1 cellular context compared by ENCODE assay signal in the genomic region with DNA sequence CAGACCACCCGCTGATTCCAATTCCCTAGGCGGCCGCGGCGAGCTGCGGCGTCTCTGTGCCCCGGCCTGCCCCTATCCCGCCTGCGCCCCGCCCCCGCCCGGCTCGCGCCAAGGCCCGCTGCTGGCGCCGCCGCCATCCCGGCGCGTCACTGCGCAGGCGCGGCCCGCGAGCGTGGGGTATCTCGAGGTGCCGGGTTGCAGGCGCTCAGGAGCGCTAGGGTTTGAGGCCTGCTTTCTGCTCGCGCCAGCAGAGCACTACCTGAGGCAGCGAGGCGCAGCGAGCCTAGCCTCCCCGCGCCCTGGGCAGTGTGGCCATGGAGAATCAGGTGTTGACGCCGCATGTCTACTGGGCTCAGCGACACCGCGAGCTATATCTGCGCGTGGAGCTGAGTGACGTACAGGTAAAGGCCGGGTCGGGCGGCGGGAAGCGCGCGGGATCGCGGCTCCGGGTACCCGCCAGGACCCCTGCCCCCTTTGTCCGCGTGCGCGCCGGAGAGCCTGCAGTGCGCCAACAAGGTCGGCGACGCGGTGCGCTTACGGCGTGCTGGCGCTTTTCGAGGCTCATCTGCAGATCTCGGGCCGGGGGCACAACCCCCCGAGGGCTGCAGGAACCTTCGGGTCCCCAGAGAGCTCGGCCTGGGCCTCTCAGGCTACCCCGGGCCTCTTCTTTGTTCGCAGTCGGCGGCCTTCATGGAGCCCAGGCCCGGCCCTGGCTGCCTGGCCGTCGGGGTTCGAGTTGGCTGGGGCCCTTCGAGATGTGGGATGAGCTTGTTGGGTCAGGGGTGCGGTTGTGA.
TF ChIP-seq lines count a peak whose summit lies in the region.

Gene HACD3, plus strand, starts transcription at position 146 of the 794 bp plus-strand sequence. Its CDS starts 169 bp downstream, at position 315.

TF ChIP-seq in HepG2, 621 proteins besides CTCF, POLR2A, EP300 and RAD21 (continued from another document and continues in another):
- TF ChIP-seq ZNF503 (CRISPR knock-in tag; IDR thresholded peaks at IDR 0.05) = peak; percentile 71; the same call in 1 of the 2 replicates
- peak; percentile 42; the same call in 1 of the 2 replicates for TF ChIP-seq NFE2 (CRISPR knock-in tag; IDR thresholded peaks at IDR 0.05)
- TF ChIP-seq REL (CRISPR knock-in tag; conservative IDR thresholded peaks at IDR 0.05) = 0 out of 2 replicates have a peak, but pooled peaks have one; percentile 33
- TF ChIP-seq HDAC2 (CRISPR knock-in tag; IDR thresholded peaks at IDR 0.05) = peak; percentile 73
- TF ChIP-seq JUN (CRISPR knock-in tag; IDR thresholded peaks at IDR 0.05) = 0 out of 2 replicates have a peak, but pooled peaks have one; percentile 23
- no peak for TF ChIP-seq SNAPC5 (CRISPR knock-in tag; IDR thresholded peaks at IDR 0.05; ENCODE audit: borderline replicate concordance)
- TF ChIP-seq, protein P1, sequence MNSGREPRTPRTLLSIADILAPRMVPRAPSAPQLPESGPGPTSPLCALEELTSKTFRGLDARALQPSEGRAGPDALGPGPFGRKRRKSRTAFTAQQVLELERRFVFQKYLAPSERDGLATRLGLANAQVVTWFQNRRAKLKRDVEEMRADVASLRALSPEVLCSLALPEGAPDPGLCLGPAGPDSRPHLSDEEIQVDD (CRISPR knock-in tag; IDR thresholded peaks at IDR 0.05; ENCODE audit: borderline replicate concordance) = peak; percentile 43; the same call in 1 of the 2 replicates
- TF ChIP-seq HNRNPL (IDR thresholded peaks at IDR 0.05; ENCODE audit: low read depth, low read length) = 0 out of 2 replicates have a peak, but pooled peaks have one; percentile 7
- peak; percentile 95 for TF ChIP-seq FOXC1 (CRISPR knock-in tag; IDR thresholded peaks at IDR 0.05; ENCODE audit: borderline replicate concordance)
- no peak for TF ChIP-seq ZNF512 (CRISPR knock-in tag; IDR thresholded peaks at IDR 0.05)
- no peak for TF ChIP-seq NFKBIZ (CRISPR knock-in tag; IDR thresholded peaks at IDR 0.05)
- no peak for TF ChIP-seq MLLT10 (CRISPR knock-in tag; IDR thresholded peaks at IDR 0.05)
- no peak; the same call in 1 of the 2 replicates for TF ChIP-seq ELK4 (CRISPR knock-in tag; IDR thresholded peaks at IDR 0.05; ENCODE audit: borderline replicate concordance)
- TF ChIP-seq HIVEP1 (CRISPR knock-in tag; IDR thresholded peaks at IDR 0.05) = peak; percentile 80
- TF ChIP-seq, protein P2, sequence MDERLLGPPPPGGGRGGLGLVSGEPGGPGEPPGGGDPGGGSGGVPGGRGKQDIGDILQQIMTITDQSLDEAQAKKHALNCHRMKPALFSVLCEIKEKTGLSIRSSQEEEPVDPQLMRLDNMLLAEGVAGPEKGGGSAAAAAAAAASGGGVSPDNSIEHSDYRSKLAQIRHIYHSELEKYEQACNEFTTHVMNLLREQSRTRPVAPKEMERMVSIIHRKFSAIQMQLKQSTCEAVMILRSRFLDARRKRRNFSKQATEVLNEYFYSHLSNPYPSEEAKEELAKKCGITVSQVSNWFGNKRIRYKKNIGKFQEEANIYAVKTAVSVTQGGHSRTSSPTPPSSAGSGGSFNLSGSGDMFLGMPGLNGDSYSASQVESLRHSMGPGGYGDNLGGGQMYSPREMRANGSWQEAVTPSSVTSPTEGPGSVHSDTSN (CRISPR knock-in tag; IDR thresholded peaks at IDR 0.05) = no peak
- TF ChIP-seq SP2 (CRISPR knock-in tag; IDR thresholded peaks at IDR 0.05) = no peak
- TF ChIP-seq, protein P3, sequence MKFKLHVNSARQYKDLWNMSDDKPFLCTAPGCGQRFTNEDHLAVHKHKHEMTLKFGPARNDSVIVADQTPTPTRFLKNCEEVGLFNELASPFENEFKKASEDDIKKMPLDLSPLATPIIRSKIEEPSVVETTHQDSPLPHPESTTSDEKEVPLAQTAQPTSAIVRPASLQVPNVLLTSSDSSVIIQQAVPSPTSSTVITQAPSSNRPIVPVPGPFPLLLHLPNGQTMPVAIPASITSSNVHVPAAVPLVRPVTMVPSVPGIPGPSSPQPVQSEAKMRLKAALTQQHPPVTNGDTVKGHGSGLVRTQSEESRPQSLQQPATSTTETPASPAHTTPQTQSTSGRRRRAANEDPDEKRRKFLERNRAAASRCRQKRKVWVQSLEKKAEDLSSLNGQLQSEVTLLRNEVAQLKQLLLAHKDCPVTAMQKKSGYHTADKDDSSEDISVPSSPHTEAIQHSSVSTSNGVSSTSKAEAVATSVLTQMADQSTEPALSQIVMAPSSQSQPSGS (CRISPR knock-in tag; IDR thresholded peaks at IDR 0.05) = no peak
- TF ChIP-seq JARID2 (CRISPR knock-in tag; IDR thresholded peaks at IDR 0.05; ENCODE audit: insufficient replicate concordance) = no peak
- TF ChIP-seq BRF2 (CRISPR knock-in tag; IDR thresholded peaks at IDR 0.05) = no peak
- no peak for TF ChIP-seq NFE2L1 (CRISPR knock-in tag; IDR thresholded peaks at IDR 0.05; ENCODE audit: borderline replicate concordance)
- TF ChIP-seq ZC3H4 (CRISPR knock-in tag; IDR thresholded peaks at IDR 0.05; ENCODE audit: borderline replicate concordance) = 0 out of 2 replicates have a peak, but pooled peaks have one; percentile 32
- no peak for TF ChIP-seq NR3C1 (CRISPR knock-in tag; IDR thresholded peaks at IDR 0.05)
- no peak for TF ChIP-seq FOXJ3 (CRISPR knock-in tag; IDR thresholded peaks at IDR 0.05; ENCODE audit: borderline replicate concordance)
- no peak for TF ChIP-seq MBNL3 (CRISPR knock-in tag; conservative IDR thresholded peaks at IDR 0.05)
- no peak for TF ChIP-seq ZNF260 (CRISPR knock-in tag; IDR thresholded peaks at IDR 0.05; ENCODE audit: borderline replicate concordance, low read depth)
- no peak for TF ChIP-seq ZNF496 (CRISPR knock-in tag; IDR thresholded peaks at IDR 0.05; ENCODE audit: insufficient replicate concordance)
- TF ChIP-seq ZNF775 (CRISPR knock-in tag; IDR thresholded peaks at IDR 0.05; ENCODE audit: borderline replicate concordance) = no peak
- TF ChIP-seq KMT2B (CRISPR knock-in tag; IDR thresholded peaks at IDR 0.05) = peak; percentile 78
- TF ChIP-seq ZNF687 (CRISPR knock-in tag; IDR thresholded peaks at IDR 0.05) = peak; percentile 97
- peak; percentile 83; the same call in 1 of the 2 replicates for TF ChIP-seq ZNF253 (CRISPR knock-in tag; IDR thresholded peaks at IDR 0.05; ENCODE audit: borderline replicate concordance)
- no peak for TF ChIP-seq GATA4 (IDR thresholded peaks at IDR 0.05; ENCODE audit: borderline replicate concordance, low read depth)
- 0 out of 2 replicates have a peak, but pooled peaks have one; percentile 79 for TF ChIP-seq KLF13 (CRISPR knock-in tag; IDR thresholded peaks at IDR 0.05)
- TF ChIP-seq MAZ (IDR thresholded peaks at IDR 0.05; ENCODE audit: borderline replicate concordance, low read depth, low read length) = peak; percentile 31; the same call in 1 of the 2 replicates
- peak; percentile 88 for TF ChIP-seq MAZ (CRISPR knock-in tag; IDR thresholded peaks at IDR 0.05; ENCODE audit: low read depth)
- no peak for TF ChIP-seq NFE2L2 (IDR thresholded peaks at IDR 0.05; ENCODE audit: low read length)
- no peak for TF ChIP-seq TBX3 (IDR thresholded peaks at IDR 0.05; ENCODE audit: borderline replicate concordance)
- TF ChIP-seq ZNF20 (CRISPR knock-in tag; IDR thresholded peaks at IDR 0.05) = 0 out of 2 replicates have a peak, but pooled peaks have one; percentile 72
- TF ChIP-seq FOXM1 (CRISPR knock-in tag; IDR thresholded peaks at IDR 0.05) = peak; percentile 23; the same call in 1 of the 2 replicates
- TF ChIP-seq, protein P4, sequence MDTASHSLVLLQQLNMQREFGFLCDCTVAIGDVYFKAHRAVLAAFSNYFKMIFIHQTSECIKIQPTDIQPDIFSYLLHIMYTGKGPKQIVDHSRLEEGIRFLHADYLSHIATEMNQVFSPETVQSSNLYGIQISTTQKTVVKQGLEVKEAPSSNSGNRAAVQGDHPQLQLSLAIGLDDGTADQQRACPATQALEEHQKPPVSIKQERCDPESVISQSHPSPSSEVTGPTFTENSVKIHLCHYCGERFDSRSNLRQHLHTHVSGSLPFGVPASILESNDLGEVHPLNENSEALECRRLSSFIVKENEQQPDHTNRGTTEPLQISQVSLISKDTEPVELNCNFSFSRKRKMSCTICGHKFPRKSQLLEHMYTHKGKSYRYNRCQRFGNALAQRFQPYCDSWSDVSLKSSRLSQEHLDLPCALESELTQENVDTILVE (CRISPR knock-in tag; IDR thresholded peaks at IDR 0.05) = no peak
- no peak for TF ChIP-seq CEBPG (CRISPR knock-in tag; IDR thresholded peaks at IDR 0.05)
- TF ChIP-seq ZNF556 (CRISPR knock-in tag; IDR thresholded peaks at IDR 0.05; ENCODE audit: borderline replicate concordance) = peak; percentile 69; the same call in 1 of the 2 replicates
